Comparison of ENCODE assay signal across 11 cellular contexts in the genomic region with DNA sequence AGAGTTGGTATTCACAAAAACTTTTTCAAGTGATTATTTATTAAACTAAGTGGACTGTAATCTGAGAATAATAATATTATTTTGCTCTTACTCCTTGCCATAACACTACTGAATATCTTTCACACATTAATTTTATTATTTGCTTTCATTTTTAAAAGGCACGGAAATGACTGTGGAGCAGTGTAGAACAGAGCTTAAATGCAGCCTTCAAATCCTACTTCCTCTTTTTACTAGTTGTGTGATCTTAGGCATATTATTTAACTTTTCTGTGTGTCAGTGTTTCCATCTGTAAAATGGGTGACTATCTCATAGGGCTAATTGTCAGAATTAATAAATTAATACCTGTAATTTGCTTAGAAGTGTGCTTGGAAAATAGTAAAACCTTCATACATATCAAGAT. TPM values are rescaled to one million over a fixed set of nuclear protein-coding genes. Genes with fewer than 3 reads are reported as not detected.
DNase-seq lines count a peak whose midpoint lies in the region; ATAC-seq and TF ChIP-seq lines count a peak whose summit lies in the region.
"Had no signal": no experiment of that assay in that cellular context is flagged by ENCODE, and none has a peak within 500 bp of the region (broad histone marks: within the 10 kb centered on the region; RNA-seq: fewer than 3 reads in every experiment).

No MANE protein-coding gene starts in this region.

- DNase-seq in RPMI8226 (peak; percentile 43), Calu3 (no peak), NCI-H2107 treated with DMSO at 0.1 percent for 48 hours (lab: John Stamatoyannopoulos, UW; ENCODE audit: unreplicated experiment) (no peak), osteocyte (ENCODE audit: extremely low spot score, unreplicated experiment) (no peak)
- DNase-seq: foreskin fibroblast, islet precursor cell, NCI-H2227 treated with DMSO at 0.1 percent for 48 hours, sigmoid colon had no signal

- TF ChIP-seq CTCF in Calu3 (IDR thresholded peaks at IDR 0.05; ENCODE audit: unreplicated experiment) = no peak
- no peak for TF ChIP-seq CTCF in osteocyte (IDR thresholded peaks at IDR 0.05)

- H3K4me1 Mint-ChIP-seq in Calu3 (ENCODE audit: low read depth, unreplicated experiment) (no peaks in the 10 kb centered on the region), osteocyte (ENCODE audit: unreplicated experiment) (peaks cover 5% of the 10 kb centered on the region)

- intact Hi-C loops in Calu3 (cut with micrococcal nuclease; ENCODE audit: unreplicated experiment) = no loop called here

- ATAC-seq in GM18867 (IDR thresholded peaks at IDR 0.05; ENCODE audit: unreplicated experiment) = peak; percentile 97
- ATAC-seq in GM21447 (IDR thresholded peaks at IDR 0.05; ENCODE audit: unreplicated experiment) = peak; percentile 90
- ATAC-seq in HG03342 (IDR thresholded peaks at IDR 0.05; ENCODE audit: unreplicated experiment) = peak; percentile 89

- H3K27me3 Mint-ChIP-seq in Calu3 (ENCODE audit: unreplicated experiment) (no peaks in the 10 kb centered on the region), osteocyte (ENCODE audit: unreplicated experiment) (peaks cover 68% of the 10 kb centered on the region)

- H3K27ac Mint-ChIP-seq in Calu3 (ENCODE audit: unreplicated experiment) = no peak overlapping the region
- no peak overlapping the region for H3K27ac Mint-ChIP-seq in osteocyte (ENCODE audit: unreplicated experiment)

- no peak overlapping the region for H3K4me3 Mint-ChIP-seq in Calu3 (ENCODE audit: low read depth, unreplicated experiment)
- no peak overlapping the region for H3K4me3 Mint-ChIP-seq in osteocyte (ENCODE audit: unreplicated experiment)

- no TSS peak for BruUV-seq in Calu3 (replicated peaks; lab: Mats Ljungman, UMichigan)

- CTCF ChIA-PET in Calu3 (lab: Charles Lee) = no interaction called here

- H3K9me3 Mint-ChIP-seq in Calu3 (ENCODE audit: low read depth, unreplicated experiment) (peaks cover 2% of the 10 kb centered on the region), osteocyte (ENCODE audit: unreplicated experiment) (no peaks in the 10 kb centered on the region)

- no peaks in the 10 kb centered on the region for H3K36me3 Mint-ChIP-seq in Calu3 (ENCODE audit: insufficient read depth, unreplicated experiment)
- no peaks in the 10 kb centered on the region for H3K36me3 Mint-ChIP-seq in osteocyte (ENCODE audit: unreplicated experiment)

RNA-seq across cellular contexts. Expression of gene SLC8A1, which starts 55.5 kb away (rescaled TPM):
- total RNA-seq in Calu3 (2022) (0.05 and 0.10 TPM in 2 replicates), osteocyte (17.3 and 18.0 TPM in 2 replicates)

Comparison
In these comparisons a context has a peak if more than half of its experiments do, and no peak if none do; other contexts are left out.
1. RNA of gene SLC8A1, which starts 55.5 kb away (total RNA-seq): 17.3 to 18.0 TPM in osteocyte; 0.05 to 0.10 TPM in Calu3; every median in the first group is over 10 times any median in the second.
2. Peak in every context shown above with its lines, with median percentiles within 50 percentile points of each other: ATAC-seq.